8 cellular contexts compared by ENCODE assay signal in the genomic region with DNA sequence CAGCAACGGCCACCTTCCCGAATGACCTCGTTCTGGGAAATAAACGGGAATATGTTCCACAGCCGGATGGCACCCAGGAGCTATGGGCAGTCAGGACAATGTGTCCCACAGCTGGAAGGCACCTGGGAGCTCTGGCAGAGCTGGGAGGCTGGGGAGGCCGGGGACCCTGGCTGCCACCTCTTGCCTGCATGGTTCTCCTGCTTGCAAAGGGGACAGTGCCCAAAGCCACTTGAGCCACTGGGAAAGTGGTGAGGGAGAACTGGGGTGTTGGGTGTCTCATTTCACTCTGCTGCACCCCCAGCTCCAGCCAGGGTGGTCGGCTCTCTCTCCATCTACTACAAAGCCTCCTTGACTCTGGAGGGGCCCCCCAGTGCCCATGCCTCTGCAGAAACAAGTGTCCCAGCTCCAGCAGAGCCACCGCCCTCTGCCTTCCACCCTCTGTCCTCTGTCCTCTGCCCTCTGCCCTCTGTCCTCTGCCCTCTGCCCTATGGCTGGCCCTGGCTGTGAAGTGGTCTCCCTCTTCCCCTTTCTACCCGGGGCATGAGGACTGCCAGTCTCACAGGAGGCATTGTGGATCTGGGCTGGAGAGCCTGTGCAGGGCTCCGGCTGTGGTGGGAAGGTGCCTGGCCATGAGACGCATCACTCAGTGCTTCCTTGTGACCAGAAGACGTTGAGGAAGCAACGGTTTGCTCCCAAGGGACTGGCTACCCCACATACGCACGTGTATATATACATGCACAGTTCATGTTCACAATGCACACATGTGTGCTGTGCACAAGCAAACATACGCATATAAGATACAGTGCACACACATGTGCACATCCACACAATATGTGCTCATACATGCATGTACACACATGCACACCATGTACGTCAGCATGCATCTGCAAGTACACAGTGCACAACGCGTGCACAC. TPM values are rescaled to one million over a fixed set of nuclear protein-coding genes. Genes with fewer than 3 reads are reported as not detected.
DNase-seq lines count a peak whose midpoint lies in the region; ATAC-seq and TF ChIP-seq lines count a peak whose summit lies in the region.

No MANE protein-coding gene starts in this region.

- H3K4me3 ChIP-seq in endodermal cell (ENCODE audit: low read length) (no peak overlapping the region), neural cell (ENCODE audit: low read length) (no peak overlapping the region)

- H3K4me2 ChIP-seq in neural cell (ENCODE audit: low read length), result no peak overlapping the region

- H3K79me2 ChIP-seq in neural cell (replicated peaks; ENCODE audit: insufficient read depth, low read length), result no peaks in the 10 kb centered on the region

- H3K4me3 Mint-ChIP-seq in activated T-cell treated with anti-CD3 and anti-CD28 coated beads, Interleukin-2, amount 50 U/mL, for 24 hours, result no peak overlapping the region
- H3K4me3 Mint-ChIP-seq in endodermal cell, result peak overlapping the region; percentile 15
- H3K4me3 Mint-ChIP-seq in activated CD8-positive, alpha-beta T cell treated with anti-CD3 and anti-CD28 coated beads, Interleukin-2, amount 10 ng/mL, durations not matched to agents 7 days and 5 days, result no peak overlapping the region

- no peaks in the 10 kb centered on the region for H3K9me3 Mint-ChIP-seq in activated T-cell treated with anti-CD3 and anti-CD28 coated beads, Interleukin-2, amount 50 U/mL, for 24 hours
- H3K9me3 Mint-ChIP-seq in endodermal cell, result no peaks in the 10 kb centered on the region
- H3K9me3 Mint-ChIP-seq in activated CD8-positive, alpha-beta T cell treated with anti-CD3 and anti-CD28 coated beads, Interleukin-2, amount 10 ng/mL, durations not matched to agents 7 days and 5 days (ENCODE audit: insufficient read depth), result no peaks in the 10 kb centered on the region

- no peaks in the 10 kb centered on the region for H4K20me1 ChIP-seq in neural cell (ENCODE audit: insufficient read depth)

- no peak for ATAC-seq in activated CD8-positive, alpha-beta T cell treated with anti-CD3 and anti-CD28 coated beads, Interleukin-2, amount 10 ng/mL, durations not matched to agents 7 days and 5 days

- H3K4me1 Mint-ChIP-seq in activated T-cell treated with anti-CD3 and anti-CD28 coated beads, Interleukin-2, amount 50 U/mL, for 24 hours (ENCODE audit: low read depth), result no peaks in the 10 kb centered on the region
- peaks cover 11% of the 10 kb centered on the region for H3K4me1 Mint-ChIP-seq in endodermal cell
- no peaks in the 10 kb centered on the region for H3K4me1 Mint-ChIP-seq in activated CD8-positive, alpha-beta T cell treated with anti-CD3 and anti-CD28 coated beads, Interleukin-2, amount 10 ng/mL, durations not matched to agents 7 days and 5 days (ENCODE audit: low read depth)

- no peak overlapping the region for H3K9ac ChIP-seq in endodermal cell (ENCODE audit: extremely low read depth, low read length, poor library complexity, severe bottlenecking)
- no peak overlapping the region for H3K9ac ChIP-seq in neural cell (ENCODE audit: low read length)

- peak; percentile 17 for DNase-seq in activated T-cell treated with anti-CD3 and anti-CD28 coated beads, Interleukin-2, amount 50 U/mL, for 24 hours
- no peak for DNase-seq in activated T-cell treated with anti-CD3 and anti-CD28 coated beads, Interleukin-2, amount 50 U/mL, for 1 hour
- DNase-seq in endodermal cell (peak; percentile 46), ureter (ENCODE audit: low spot score) (peak; percentile 43), cerebellar cortex (ENCODE audit: low spot score) (no peak), NCI-H2029 (lab: John Stamatoyannopoulos, UW) (no peak)
- no peak for DNase-seq in activated CD8-positive, alpha-beta T cell treated with anti-CD3 and anti-CD28 coated beads, Interleukin-2, amount 10 ng/mL, durations not matched to agents 7 days and 5 days

- WGBS in endodermal cell (ENCODE audit: insufficient coverage in 1 of 2, insufficient read length in 1 of 2), 2 experiments, result 88 to 94% methylated on average over 14 to 19 of the region's 19 CpGs

- H3F3A ChIP-seq in neural cell (ENCODE audit: insufficient read depth, low read length, poor library complexity, severe bottlenecking), result no peaks in the 10 kb centered on the region

- no peak overlapping the region for H3K27ac Mint-ChIP-seq in activated T-cell treated with anti-CD3 and anti-CD28 coated beads, Interleukin-2, amount 50 U/mL, for 24 hours
- peak overlapping the region; percentile 75 for H3K27ac Mint-ChIP-seq in endodermal cell
- no peak overlapping the region for H3K27ac Mint-ChIP-seq in activated CD8-positive, alpha-beta T cell treated with anti-CD3 and anti-CD28 coated beads, Interleukin-2, amount 10 ng/mL, durations not matched to agents 7 days and 5 days

- peaks cover 16% of the 10 kb centered on the region for H3K4me1 ChIP-seq in endodermal cell (ENCODE audit: control insufficient read depth, insufficient read depth, low read length)

- TF ChIP-seq CTCF in endodermal cell (conservative IDR thresholded peaks at IDR 0.05), result no peak
- no peak for TF ChIP-seq CTCF in neural cell (IDR thresholded peaks at IDR 0.05; ENCODE audit: poor library complexity, severe bottlenecking)

- no peaks in the 10 kb centered on the region for H3K9me2 ChIP-seq in neural cell (ENCODE audit: insufficient read depth, low read length)

- CTCF ChIA-PET in activated CD8-positive, alpha-beta T cell treated with anti-CD3 and anti-CD28 coated beads, Interleukin-2, amount 10 ng/mL, durations not matched to agents 7 days and 5 days (lab: Charles Lee), result no interaction called here

- POLR2A ChIA-PET in activated CD8-positive, alpha-beta T cell treated with anti-CD3 and anti-CD28 coated beads, Interleukin-2, amount 10 ng/mL, durations not matched to agents 7 days and 5 days (lab: Charles Lee), result no interaction called here

- no peak overlapping the region for H2AFZ ChIP-seq in neural cell (ENCODE audit: low read depth, low read length)

- H3K27ac ChIP-seq in endodermal cell (ENCODE audit: low read depth, low read length) (no peak overlapping the region), neural cell (ENCODE audit: low read length) (peak overlapping the region; percentile 54)

- no peak for TF ChIP-seq EP300 in neural cell (conservative IDR thresholded peaks at IDR 0.05; ENCODE audit: poor library complexity, severe bottlenecking)

- no peak for TF ChIP-seq RAD21 in neural cell (conservative IDR thresholded peaks at IDR 0.05)

- H3K9me3 ChIP-seq in endodermal cell (ENCODE audit: control insufficient read depth, low read length), result no peaks in the 10 kb centered on the region
- H3K9me3 ChIP-seq in neural cell (ENCODE audit: low read length), result no peaks in the 10 kb centered on the region

- H3K36me3 Mint-ChIP-seq in activated T-cell treated with anti-CD3 and anti-CD28 coated beads, Interleukin-2, amount 50 U/mL, for 24 hours (ENCODE audit: low read depth), result no peaks in the 10 kb centered on the region
- H3K36me3 Mint-ChIP-seq in endodermal cell (ENCODE audit: low read depth), result no peaks in the 10 kb centered on the region
- no peaks in the 10 kb centered on the region for H3K36me3 Mint-ChIP-seq in activated CD8-positive, alpha-beta T cell treated with anti-CD3 and anti-CD28 coated beads, Interleukin-2, amount 10 ng/mL, durations not matched to agents 7 days and 5 days (ENCODE audit: low read depth)

- peaks cover 13% of the 10 kb centered on the region for H3K27me3 ChIP-seq in endodermal cell (ENCODE audit: control insufficient read depth, insufficient read depth, low read length, poor library complexity, severe bottlenecking)
- no peaks in the 10 kb centered on the region for H3K27me3 ChIP-seq in neural cell (ENCODE audit: insufficient read depth, low read depth, low read length)

- H3K36me3 ChIP-seq in endodermal cell (ENCODE audit: control insufficient read depth, insufficient read depth, low read length) (no peaks in the 10 kb centered on the region), neural cell (ENCODE audit: insufficient read depth, low read length) (no peaks in the 10 kb centered on the region)

- peaks cover 8% of the 10 kb centered on the region for H3K27me3 Mint-ChIP-seq in activated T-cell treated with anti-CD3 and anti-CD28 coated beads, Interleukin-2, amount 50 U/mL, for 24 hours
- H3K27me3 Mint-ChIP-seq in endodermal cell (ENCODE audit: insufficient read depth), result peaks cover 23% of the 10 kb centered on the region
- peaks cover 3% of the 10 kb centered on the region for H3K27me3 Mint-ChIP-seq in activated CD8-positive, alpha-beta T cell treated with anti-CD3 and anti-CD28 coated beads, Interleukin-2, amount 10 ng/mL, durations not matched to agents 7 days and 5 days (ENCODE audit: low read depth)

TF ChIP-seq in neural cell, 6 proteins besides CTCF, POLR2A, EP300 and RAD21 (continues in another document):
- TF ChIP-seq, protein P1, sequence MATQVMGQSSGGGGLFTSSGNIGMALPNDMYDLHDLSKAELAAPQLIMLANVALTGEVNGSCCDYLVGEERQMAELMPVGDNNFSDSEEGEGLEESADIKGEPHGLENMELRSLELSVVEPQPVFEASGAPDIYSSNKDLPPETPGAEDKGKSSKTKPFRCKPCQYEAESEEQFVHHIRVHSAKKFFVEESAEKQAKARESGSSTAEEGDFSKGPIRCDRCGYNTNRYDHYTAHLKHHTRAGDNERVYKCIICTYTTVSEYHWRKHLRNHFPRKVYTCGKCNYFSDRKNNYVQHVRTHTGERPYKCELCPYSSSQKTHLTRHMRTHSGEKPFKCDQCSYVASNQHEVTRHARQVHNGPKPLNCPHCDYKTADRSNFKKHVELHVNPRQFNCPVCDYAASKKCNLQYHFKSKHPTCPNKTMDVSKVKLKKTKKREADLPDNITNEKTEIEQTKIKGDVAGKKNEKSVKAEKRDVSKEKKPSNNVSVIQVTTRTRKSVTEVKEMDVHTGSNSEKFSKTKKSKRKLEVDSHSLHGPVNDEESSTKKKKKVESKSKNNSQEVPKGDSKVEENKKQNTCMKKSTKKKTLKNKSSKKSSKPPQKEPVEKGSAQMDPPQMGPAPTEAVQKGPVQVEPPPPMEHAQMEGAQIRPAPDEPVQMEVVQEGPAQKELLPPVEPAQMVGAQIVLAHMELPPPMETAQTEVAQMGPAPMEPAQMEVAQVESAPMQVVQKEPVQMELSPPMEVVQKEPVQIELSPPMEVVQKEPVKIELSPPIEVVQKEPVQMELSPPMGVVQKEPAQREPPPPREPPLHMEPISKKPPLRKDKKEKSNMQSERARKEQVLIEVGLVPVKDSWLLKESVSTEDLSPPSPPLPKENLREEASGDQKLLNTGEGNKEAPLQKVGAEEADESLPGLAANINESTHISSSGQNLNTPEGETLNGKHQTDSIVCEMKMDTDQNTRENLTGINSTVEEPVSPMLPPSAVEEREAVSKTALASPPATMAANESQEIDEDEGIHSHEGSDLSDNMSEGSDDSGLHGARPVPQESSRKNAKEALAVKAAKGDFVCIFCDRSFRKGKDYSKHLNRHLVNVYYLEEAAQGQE (IDR thresholded peaks at IDR 0.05; ENCODE audit: borderline replicate concordance), result no peak
- no peak for TF ChIP-seq POLR2AphosphoS5 (IDR thresholded peaks at IDR 0.05)
- TF ChIP-seq TAF1 (IDR thresholded peaks at IDR 0.05; ENCODE audit: low read depth), result no peak
- TF ChIP-seq SMC3 (conservative IDR thresholded peaks at IDR 0.05; ENCODE audit: poor library complexity), result no peak

RNA-seq across cellular contexts. Expression of a gene that starts 21.5 kb away (rescaled TPM):
- total RNA-seq in endodermal cell, result 10 to 100 TPM; 20.7 to 26.7 TPM
- polyA plus RNA-seq in endodermal cell (2013, experiment 1 of 2), result 21.7 TPM
- 20.9 TPM for polyA plus RNA-seq in endodermal cell (2013, experiment 2 of 2)
- 44.5 and 48.8 TPM in 2 replicates for polyA plus RNA-seq in neural cell
- polyA minus RNA-seq in neural cell, result 86.2 and 89.9 TPM in 2 replicates
- total RNA-seq in ureter, result 63.5 TPM
- 1 to 10 TPM; 9.9 TPM for total RNA-seq in activated CD8-positive, alpha-beta T cell treated with anti-CD3 and anti-CD28 coated beads, Interleukin-2, amount 10 ng/mL, durations not matched to agents 7 days and 5 days

Comparison
In these comparisons a context has a peak if more than half of its experiments do, and no peak if none do; other contexts are left out.
1. DNase-seq: peak in activated T-cell treated with anti-CD3 and anti-CD28 coated beads, Interleukin-2, amount 50 U/mL, for 24 hours (single experiment), endodermal cell (single experiment) and ureter (single experiment); none in activated T-cell treated with anti-CD3 and anti-CD28 coated beads, Interleukin-2, amount 50 U/mL, for 1 hour (single experiment), activated CD8-positive, alpha-beta T cell treated with anti-CD3 and anti-CD28 coated beads, Interleukin-2, amount 10 ng/mL, durations not matched to agents 7 days and 5 days (single experiment), cerebellar cortex (single experiment) and NCI-H2029 (single experiment).